33 cellular contexts compared by ENCODE assay signal in the genomic region with DNA sequence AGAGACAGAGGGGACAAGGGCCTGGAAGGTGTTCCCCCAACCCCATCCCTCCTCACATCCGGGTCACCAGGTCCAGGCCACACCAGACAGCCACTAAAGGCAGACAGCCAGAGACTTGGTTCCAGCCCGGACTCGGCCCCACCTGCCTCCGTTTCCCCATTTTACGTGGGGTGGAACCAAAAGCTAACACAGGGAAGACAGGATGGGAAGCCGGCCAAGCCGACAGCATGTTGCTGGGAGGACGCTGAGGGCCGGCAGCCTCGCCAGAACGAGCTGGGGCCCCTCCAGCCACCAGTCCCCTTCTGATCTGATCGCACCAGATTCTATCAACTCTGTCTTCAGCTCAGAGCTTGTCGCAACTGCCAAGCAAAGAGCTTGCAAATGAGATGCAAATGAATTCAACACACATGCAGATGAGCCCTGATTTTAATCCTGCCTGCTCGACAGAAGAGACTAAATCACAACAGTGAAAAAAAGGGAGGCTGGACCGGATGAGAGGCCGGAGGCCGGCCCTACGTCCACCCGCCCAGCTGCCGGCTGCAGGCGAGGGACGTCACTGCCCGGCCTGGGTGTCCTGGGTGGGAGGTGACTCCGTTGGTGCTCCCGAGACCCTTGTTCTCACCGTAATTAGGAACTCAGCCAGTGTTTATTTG. TPM values are rescaled to one million over a fixed set of nuclear protein-coding genes. Genes with fewer than 3 reads are reported as not detected.
DNase-seq lines count a peak whose midpoint lies in the region; ATAC-seq, FAIRE-seq and TF ChIP-seq lines count a peak whose summit lies in the region.
"Had no signal": no experiment of that assay in that cellular context is flagged by ENCODE, and none has a peak within 500 bp of the region (broad histone marks: within the 10 kb centered on the region; RNA-seq: fewer than 3 reads in every experiment).

No MANE protein-coding gene starts in this region.

- H3K9me3 Mint-ChIP-seq in activated naive CD4-positive, alpha-beta T cell treated with anti-CD3 and anti-CD28 coated beads, Interleukin-2, amount 50 U/mL, for 72 hours, result peaks cover 18 to 28% of the 10 kb centered on the region in 2 donors
- peaks cover 18% of the 10 kb centered on the region for H3K9me3 Mint-ChIP-seq in activated naive CD4-positive, alpha-beta T cell treated with anti-CD3 and anti-CD28 coated beads, Interleukin-2, amount 10 ng/mL, durations not matched to agents 7 days and 5 days

- peak overlapping the region; percentile 29 to 46 for H3K27ac Mint-ChIP-seq in activated naive CD4-positive, alpha-beta T cell treated with anti-CD3 and anti-CD28 coated beads, Interleukin-2, amount 50 U/mL, for 72 hours
- H3K27ac Mint-ChIP-seq in activated naive CD4-positive, alpha-beta T cell treated with anti-CD3 and anti-CD28 coated beads, Interleukin-2, amount 10 ng/mL, durations not matched to agents 7 days and 5 days, result no peak overlapping the region
- H3K27ac Mint-ChIP-seq: activated T-cell treated with anti-CD3 and anti-CD28 coated beads, Interleukin-2, amount 50 U/mL, for 72 hours; HFFc6; stimulated activated naive B cell treated with anti-CD40 and anti-IgM and Interleukin-4, amounts not matched to agents 10 μg/mL and 1 μg/mL and 100 μg/mL, for 72 hours; T-helper 17 cell had no signal

- DNase-seq in activated naive CD4-positive, alpha-beta T cell treated with anti-CD3 and anti-CD28 coated beads, Interleukin-2, amount 50 U/mL, for 72 hours (ENCODE audit: low spot score in 2 of 2), result no peak
- DNase-seq in activated naive CD4-positive, alpha-beta T cell treated with anti-CD3 and anti-CD28 coated beads, Interleukin-2, amount 10 ng/mL, durations not matched to agents 7 days and 5 days, result no peak
- DNase-seq in NT2/D1 (ENCODE audit: low read depth, low spot score), result no peak
- DNase-seq in frontal cortex (ENCODE audit: low spot score in 2 of 2), result peak; percentile 42 to 57
- DNase-seq in substantia nigra (lab: John Stamatoyannopoulos, UW), result peak in 10 of 49 donors; percentile 2 to 52 (median 26)
- no peak for DNase-seq in GM19240 (ENCODE audit: insufficient read length, low spot score)
- DNase-seq in GM20000 (ENCODE audit: low spot score), result no peak
- DNase-seq: 8988T; activated CD4-positive, alpha-beta T cell treated with anti-CD3 and anti-CD28 coated beads, Interleukin-2, amount 50 U/mL, for 4 hours; activated naive CD4-positive, alpha-beta T cell treated with Interleukin-2 at 50 U/mL for 16 hours; activated T-cell treated with anti-CD3 and anti-CD28 coated beads, Interleukin-2, amount 50 U/mL, for 72 hours; adrenal gland; brain microvascular endothelial cell; Caco-2; colonic mucosa; effector memory CD4-positive, alpha-beta T cell; HFFc6; KG1; NCI-H1105 treated with DMSO at 0.1 percent for 48 hours; NCI-H1930; NCI-H2171 treated with DMSO at 0.1 percent for 48 hours; NCI-H510A treated with DMSO at 0.1 percent for 48 hours; occipital lobe; stimulated activated naive B cell treated with anti-CD40 and anti-IgM and Interleukin-4, amounts not matched to agents 10 μg/mL and 1 μg/mL and 100 μg/mL, for 72 hours; T-helper 17 cell; upper lobe of right lung had no signal

- H3K4me1 ChIP-seq in NT2/D1 (ENCODE audit: insufficient read depth, insufficient read length), result peaks cover 25% of the 10 kb centered on the region
- H3K4me1 ChIP-seq: Caco-2, colonic mucosa, upper lobe of right lung had no signal

- no peak for ATAC-seq in activated naive CD4-positive, alpha-beta T cell treated with anti-CD3 and anti-CD28 coated beads, Interleukin-2, amount 50 U/mL, for 72 hours
- no peak for ATAC-seq in GM21576 (IDR thresholded peaks at IDR 0.05; ENCODE audit: unreplicated experiment)
- ATAC-seq: activated T-cell treated with anti-CD3 and anti-CD28 coated beads, Interleukin-2, amount 50 U/mL, for 72 hours; Right ventricle myocardium inferior; stimulated activated naive B cell treated with anti-CD40 and anti-IgM and Interleukin-4, amounts not matched to agents 10 μg/mL and 1 μg/mL and 100 μg/mL, for 72 hours; T-helper 17 cell; upper lobe of right lung had no signal

- no peaks in the 10 kb centered on the region; the same call in 1 of the 2 replicates for H3K9me3 ChIP-seq in NT2/D1 (ENCODE audit: insufficient read depth, low read length)
- H3K9me3 ChIP-seq: adrenal gland, Caco-2, colonic mucosa, suprapubic skin, upper lobe of right lung had no signal

- H3K27me3 ChIP-seq in NT2/D1 (ENCODE audit: insufficient read depth, insufficient read length), result no peaks in the 10 kb centered on the region
- H3K27me3 ChIP-seq: adrenal gland, brain microvascular endothelial cell, colonic mucosa, upper lobe of right lung had no signal

- peaks cover 5 to 19% of the 10 kb centered on the region in 2 donors for H3K36me3 Mint-ChIP-seq in activated naive CD4-positive, alpha-beta T cell treated with anti-CD3 and anti-CD28 coated beads, Interleukin-2, amount 50 U/mL, for 72 hours
- H3K36me3 Mint-ChIP-seq in activated naive CD4-positive, alpha-beta T cell treated with anti-CD3 and anti-CD28 coated beads, Interleukin-2, amount 10 ng/mL, durations not matched to agents 7 days and 5 days, result peaks cover 16% of the 10 kb centered on the region

- no peak for FAIRE-seq in frontal cortex (lab: Jason Lieb, UNC)
- FAIRE-seq: HTR-8/SVneo, TTC549 had no signal

- no peak overlapping the region for H3K4me3 Mint-ChIP-seq in activated naive CD4-positive, alpha-beta T cell treated with anti-CD3 and anti-CD28 coated beads, Interleukin-2, amount 10 ng/mL, durations not matched to agents 7 days and 5 days
- H3K4me3 Mint-ChIP-seq: activated T-cell treated with anti-CD3 and anti-CD28 coated beads, Interleukin-2, amount 50 U/mL, for 72 hours; HFFc6; stimulated activated naive B cell treated with anti-CD40 and anti-IgM and Interleukin-4, amounts not matched to agents 10 μg/mL and 1 μg/mL and 100 μg/mL, for 72 hours; T-helper 17 cell had no signal

- H3K36me3 ChIP-seq in NT2/D1 (ENCODE audit: insufficient read depth, insufficient read length, low read length), result no peaks in the 10 kb centered on the region
- H3K36me3 ChIP-seq: adrenal gland, brain microvascular endothelial cell, colonic mucosa, suprapubic skin, upper lobe of right lung had no signal

- CTCF ChIA-PET in activated naive CD4-positive, alpha-beta T cell treated with anti-CD3 and anti-CD28 coated beads, Interleukin-2, amount 10 ng/mL, durations not matched to agents 7 days and 5 days (lab: Charles Lee), result no interaction called here

- peak overlapping the region; percentile 11 for H3K27ac ChIP-seq in substantia nigra (ENCODE audit: low read depth, low read length, poor library complexity, severe bottlenecking)
- H3K27ac ChIP-seq: adrenal gland, brain microvascular endothelial cell, C4-2B, colonic mucosa, skin epidermis, suprapubic skin, upper lobe of right lung had no signal

- peak overlapping the region; percentile 52 for H3K9ac ChIP-seq in NT2/D1 (ENCODE audit: insufficient read length, low read depth)

- H3K4me3 ChIP-seq in NT2/D1 (ENCODE audit: insufficient read length, low read depth), result no peak overlapping the region
- H3K4me3 ChIP-seq: adrenal gland, colonic mucosa, skin epidermis, suprapubic skin, upper lobe of right lung had no signal

- TF ChIP-seq CTCF in GM20000 (IDR thresholded peaks at IDR 0.05; ENCODE audit: extremely low read depth, missing control alignments), result no peak

- peaks cover 25% of the 10 kb centered on the region for H3K27me3 Mint-ChIP-seq in activated naive CD4-positive, alpha-beta T cell treated with anti-CD3 and anti-CD28 coated beads, Interleukin-2, amount 10 ng/mL, durations not matched to agents 7 days and 5 days
- H3K27me3 Mint-ChIP-seq: T-helper 17 cell had no signal

- peaks cover 2% of the 10 kb centered on the region for H3K4me1 Mint-ChIP-seq in activated naive CD4-positive, alpha-beta T cell treated with anti-CD3 and anti-CD28 coated beads, Interleukin-2, amount 10 ng/mL, durations not matched to agents 7 days and 5 days

RNA-seq across cellular contexts. Expression of a gene that starts 17.5 kb away (rescaled TPM):
- not detected for total RNA-seq in activated naive CD4-positive, alpha-beta T cell treated with anti-CD3 and anti-CD28 coated beads, Interleukin-2, amount 50 U/mL, for 72 hours
- 9.8 TPM for total RNA-seq in frontal cortex
- total RNA-seq: HFFc6, T-helper 17 cell had no signal

RNA-seq across cellular contexts. Expression of a gene that starts 17.9 kb away (rescaled TPM):
- total RNA-seq in activated naive CD4-positive, alpha-beta T cell treated with anti-CD3 and anti-CD28 coated beads, Interleukin-2, amount 50 U/mL, for 72 hours, result under 1 TPM; 0.25 to 0.47 TPM
- 1.2 TPM for total RNA-seq in frontal cortex

RNA-seq across cellular contexts. Expression of a gene that starts 28.9 kb away (rescaled TPM):
- total RNA-seq in activated naive CD4-positive, alpha-beta T cell treated with anti-CD3 and anti-CD28 coated beads, Interleukin-2, amount 50 U/mL, for 72 hours, result 10 to 100 TPM in 1 of 2 donors, 1 to 10 TPM in 1; 5.9 to 10.2 TPM
- 26.1 TPM for total RNA-seq in frontal cortex

RNA-seq across cellular contexts. Expression of a gene that starts 53.2 kb away (rescaled TPM):
- total RNA-seq in activated naive CD4-positive, alpha-beta T cell treated with anti-CD3 and anti-CD28 coated beads, Interleukin-2, amount 50 U/mL, for 72 hours, result 10 to 100 TPM; 46.3 to 59.6 TPM
- 55.4 TPM for total RNA-seq in frontal cortex

Comparison
In these comparisons a context has a peak if more than half of its experiments do, and no peak if none do; other contexts are left out.
1. DNase-seq: peak in frontal cortex (2 of 2); none in activated naive CD4-positive, alpha-beta T cell treated with anti-CD3 and anti-CD28 coated beads, Interleukin-2, amount 50 U/mL, for 72 hours (0 of 2), activated naive CD4-positive, alpha-beta T cell treated with anti-CD3 and anti-CD28 coated beads, Interleukin-2, amount 10 ng/mL, durations not matched to agents 7 days and 5 days (single experiment), NT2/D1 (single experiment), GM19240 (single experiment) and GM20000 (single experiment).
2. RNA of a gene that starts 17.5 kb away (total RNA-seq): 9.8 TPM in frontal cortex (single experiment); not detected in activated naive CD4-positive, alpha-beta T cell treated with anti-CD3 and anti-CD28 coated beads, Interleukin-2, amount 50 U/mL, for 72 hours; every median in the first group is over 10 times any median in the second.